Comparison of ENCODE assay signal across 35 cellular contexts in the genomic region with DNA sequence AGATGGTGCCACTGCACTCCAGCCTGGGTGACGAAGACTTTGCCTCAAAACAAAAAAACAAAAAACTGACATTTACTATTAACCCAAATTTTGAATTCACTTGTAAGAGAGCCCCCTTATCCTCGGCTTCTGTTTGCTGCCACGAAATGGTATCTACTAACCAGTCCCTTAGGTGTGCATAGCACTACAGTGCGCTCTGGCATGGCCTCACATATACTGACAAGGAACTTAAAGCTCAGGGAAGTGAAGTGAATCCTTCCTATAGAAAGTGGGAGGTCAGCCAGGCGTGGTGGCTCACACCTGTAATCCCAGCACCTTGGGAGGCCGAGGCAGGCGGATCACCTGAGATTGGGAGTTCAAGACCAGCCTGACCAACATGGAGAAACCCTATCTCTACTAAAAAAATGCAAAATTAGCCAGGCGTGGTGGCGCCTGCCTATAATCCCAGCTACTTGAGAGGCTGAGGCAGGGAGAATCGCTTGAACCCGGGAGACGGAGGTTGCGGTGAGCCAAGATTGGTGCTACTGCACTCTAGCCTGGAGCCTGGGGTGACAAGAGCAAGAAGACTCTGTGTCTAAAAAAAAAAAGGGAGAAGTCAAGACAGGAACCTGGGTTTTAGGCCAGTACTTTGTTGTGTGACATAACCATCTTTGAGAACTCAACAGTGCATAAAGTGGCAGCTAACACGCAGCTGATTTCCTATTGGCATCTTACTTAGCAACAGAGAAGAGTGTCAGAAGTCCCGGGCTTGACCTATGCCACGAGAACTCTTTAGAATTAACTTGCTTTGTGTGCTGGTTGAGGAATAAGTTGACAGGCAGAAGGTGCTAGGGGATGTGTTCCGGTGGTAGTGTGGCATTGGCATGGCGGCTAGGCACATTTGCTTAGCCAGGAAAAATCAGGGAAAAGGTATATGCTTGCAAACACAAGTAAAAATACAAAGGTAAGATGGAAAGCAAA. TPM values are rescaled to one million over a fixed set of nuclear protein-coding genes. Genes with fewer than 3 reads are reported as not detected.
A peak's percentile ranks its signal among the peaks of the same experiment; 100 is the strongest.
DNase-seq lines count a peak whose midpoint lies in the region; ATAC-seq, FAIRE-seq and TF ChIP-seq lines count a peak whose summit lies in the region.
"Had no signal": no experiment of that assay in that cellular context is flagged by ENCODE, and none has a peak within 500 bp of the region (broad histone marks: within the 10 kb centered on the region; RNA-seq: fewer than 3 reads in every experiment).

No MANE protein-coding gene starts in this region.

- peaks cover 33% of the 10 kb centered on the region for H3K36me3 Mint-ChIP-seq in WTC11
- H3K36me3 Mint-ChIP-seq: activated naive CD4-positive, alpha-beta T cell treated with anti-CD3 and anti-CD28 coated beads, Interleukin-2, amount 10 ng/mL, durations not matched to agents 7 days and 5 days had no signal

- peaks cover under 1 to 18% of the 10 kb centered on the region in 2 donors for H3K36me3 ChIP-seq in psoas muscle (ENCODE audit: insufficient read depth in 1 of 2, low read depth in 1 of 2)

- peaks cover 58% of the 10 kb centered on the region for H3K4me1 ChIP-seq in psoas muscle

- H3K27ac Mint-ChIP-seq in WTC11 = peak overlapping the region; percentile 78
- H3K27ac Mint-ChIP-seq: activated CD4-positive, alpha-beta memory T cell treated with anti-CD3 and anti-CD28 coated beads, Interleukin-2, amount 10 ng/mL, durations not matched to agents 7 days and 5 days; activated naive CD4-positive, alpha-beta T cell treated with anti-CD3 and anti-CD28 coated beads, Interleukin-2, amount 10 ng/mL, durations not matched to agents 7 days and 5 days; effector memory CD8-positive, alpha-beta T cell; immature natural killer cell; T-helper 17 cell had no signal

- no peaks in the 10 kb centered on the region for H3K9me3 ChIP-seq in psoas muscle
- H3K9me3 ChIP-seq: Caco-2, esophagus squamous epithelium, left lung, upper lobe of left lung had no signal

- DNase-seq in WTC11 (ENCODE audit: low spot score) (no peak), fibroblast of mammary gland (ENCODE audit: low read depth) (peak; percentile 30), psoas muscle (no peak), substantia nigra (lab: John Stamatoyannopoulos, UW) (no peak)
- DNase-seq: activated CD4-positive, alpha-beta memory T cell treated with anti-CD3 and anti-CD28 coated beads, Interleukin-2, amount 10 ng/mL, durations not matched to agents 7 days and 5 days; activated CD4-positive, alpha-beta T cell treated with anti-CD3 and anti-CD28 coated beads for 1 hour; activated CD8-positive, alpha-beta memory T cell treated with anti-CD3 and anti-CD28 coated beads, Interleukin-2, amount 50 U/mL, for 48 hours; activated naive CD4-positive, alpha-beta T cell treated with anti-CD3 and anti-CD28 coated beads, Interleukin-2, amount 10 ng/mL, durations not matched to agents 7 days and 5 days; Caco-2; cortex of kidney; DMS79; effector memory CD8-positive, alpha-beta T cell; esophagus squamous epithelium; GF-D8; hypothalamus; immature natural killer cell; midbrain; naive thymus-derived CD8-positive, alpha-beta T cell; NCI-H1436 treated with DMSO at 0.1 percent for 48 hours; NCI-H446 treated with DMSO at 0.1 percent for 48 hours; NCI-H82; occipital lobe; small intestine; stimulated activated CD4-positive, alpha-beta T cell treated with anti-CD3 and anti-CD28 coated beads, Interleukin-2, amount 100 ng/mL, for 24 hours; T-helper 17 cell; upper lobe of left lung had no signal

- no peaks in the 10 kb centered on the region for H3K9me3 Mint-ChIP-seq in WTC11
- H3K9me3 Mint-ChIP-seq: activated CD4-positive, alpha-beta memory T cell treated with anti-CD3 and anti-CD28 coated beads, Interleukin-2, amount 10 ng/mL, durations not matched to agents 7 days and 5 days; activated naive CD4-positive, alpha-beta T cell treated with anti-CD3 and anti-CD28 coated beads, Interleukin-2, amount 10 ng/mL, durations not matched to agents 7 days and 5 days; effector memory CD8-positive, alpha-beta T cell; immature natural killer cell; naive thymus-derived CD8-positive, alpha-beta T cell had no signal

- 91 to 96% (median 94%) methylated on average over 18 of the region's 18 CpGs for WGBS in psoas muscle, 3 donors

- H3K4me3 ChIP-seq in fibroblast of mammary gland (ENCODE audit: control insufficient read depth, low read depth, low read length) (no peak overlapping the region), psoas muscle (no peak overlapping the region)
- H3K4me3 ChIP-seq: cardiac muscle cell, esophagus squamous epithelium, left lung, upper lobe of left lung had no signal

- POLR2A ChIA-PET in WTC11 (lab: Charles Lee) = no interaction called here

- no peaks in the 10 kb centered on the region for H3K27me3 ChIP-seq in psoas muscle (ENCODE audit: insufficient read depth in 3 of 3, low read length in 2 of 3)
- H3K27me3 ChIP-seq: cardiac muscle cell, esophagus squamous epithelium, left lung, upper lobe of left lung had no signal

- H3K4me3 Mint-ChIP-seq in WTC11 = no peak overlapping the region
- H3K4me3 Mint-ChIP-seq: activated CD4-positive, alpha-beta memory T cell treated with anti-CD3 and anti-CD28 coated beads, Interleukin-2, amount 10 ng/mL, durations not matched to agents 7 days and 5 days; activated naive CD4-positive, alpha-beta T cell treated with anti-CD3 and anti-CD28 coated beads, Interleukin-2, amount 10 ng/mL, durations not matched to agents 7 days and 5 days; effector memory CD8-positive, alpha-beta T cell; immature natural killer cell; naive thymus-derived CD8-positive, alpha-beta T cell; T-helper 17 cell had no signal

- peak; percentile 27 for FAIRE-seq in G401.6 (lab: Jason Lieb, UNC)
- FAIRE-seq: GM18507, small intestine had no signal

- H3K27ac ChIP-seq in psoas muscle (peak overlapping the region; percentile 76), substantia nigra (ENCODE audit: low read depth, low read length, poor library complexity, severe bottlenecking) (no peak overlapping the region)
- H3K27ac ChIP-seq: C4-2B, cardiac muscle cell, KMS-11, left lung, upper lobe of left lung had no signal

- CTCF ChIA-PET in WTC11 (lab: Charles Lee) = interaction anchor here (0.5 kb wide), 1 partner anchor 434 kb away, joined by 5 read pairs; no protein-coding TSS in a partner anchor

- intact Hi-C loops in psoas muscle (cut with DNase I) = loop anchor here in 1 of 2 donors (5.0 kb wide), 1 partner anchor 32 kb away; no protein-coding TSS in a partner anchor

- no peaks in the 10 kb centered on the region for H3K27me3 Mint-ChIP-seq in WTC11 (ENCODE audit: low read depth)
- H3K27me3 Mint-ChIP-seq: activated CD4-positive, alpha-beta memory T cell treated with anti-CD3 and anti-CD28 coated beads, Interleukin-2, amount 10 ng/mL, durations not matched to agents 7 days and 5 days; activated naive CD4-positive, alpha-beta T cell treated with anti-CD3 and anti-CD28 coated beads, Interleukin-2, amount 10 ng/mL, durations not matched to agents 7 days and 5 days; effector memory CD8-positive, alpha-beta T cell; naive thymus-derived CD8-positive, alpha-beta T cell; T-helper 17 cell had no signal

- ATAC-seq in WTC11 = no peak
- no peak for ATAC-seq in psoas muscle
- no peak for ATAC-seq in HG03159 (IDR thresholded peaks at IDR 0.05; ENCODE audit: unreplicated experiment)
- no peak for ATAC-seq in HG03442 (IDR thresholded peaks at IDR 0.05; ENCODE audit: unreplicated experiment)
- no peak for ATAC-seq in HG02852 (IDR thresholded peaks at IDR 0.05; ENCODE audit: unreplicated experiment)
- ATAC-seq: effector memory CD8-positive, alpha-beta T cell; left lung; naive thymus-derived CD8-positive, alpha-beta T cell; T-helper 17 cell had no signal

- H3K4me1 Mint-ChIP-seq in WTC11 = peaks cover 25% of the 10 kb centered on the region
- H3K4me1 Mint-ChIP-seq: activated CD4-positive, alpha-beta memory T cell treated with anti-CD3 and anti-CD28 coated beads, Interleukin-2, amount 10 ng/mL, durations not matched to agents 7 days and 5 days; activated naive CD4-positive, alpha-beta T cell treated with anti-CD3 and anti-CD28 coated beads, Interleukin-2, amount 10 ng/mL, durations not matched to agents 7 days and 5 days; immature natural killer cell; naive thymus-derived CD8-positive, alpha-beta T cell; T-helper 17 cell had no signal

- no peak for TF ChIP-seq CTCF in WTC11 (IDR thresholded peaks at IDR 0.05)
- no peak for TF ChIP-seq CTCF in fibroblast of mammary gland (conservative IDR thresholded peaks at IDR 0.05; ENCODE audit: control insufficient read depth, insufficient read depth, low read depth, low read length)
- TF ChIP-seq CTCF in psoas muscle (IDR thresholded peaks at IDR 0.05) = no peak

TF ChIP-seq in WTC11, 78 proteins besides CTCF, POLR2A, EP300 and RAD21 (continues in another document):
- TF ChIP-seq, protein P1, sequence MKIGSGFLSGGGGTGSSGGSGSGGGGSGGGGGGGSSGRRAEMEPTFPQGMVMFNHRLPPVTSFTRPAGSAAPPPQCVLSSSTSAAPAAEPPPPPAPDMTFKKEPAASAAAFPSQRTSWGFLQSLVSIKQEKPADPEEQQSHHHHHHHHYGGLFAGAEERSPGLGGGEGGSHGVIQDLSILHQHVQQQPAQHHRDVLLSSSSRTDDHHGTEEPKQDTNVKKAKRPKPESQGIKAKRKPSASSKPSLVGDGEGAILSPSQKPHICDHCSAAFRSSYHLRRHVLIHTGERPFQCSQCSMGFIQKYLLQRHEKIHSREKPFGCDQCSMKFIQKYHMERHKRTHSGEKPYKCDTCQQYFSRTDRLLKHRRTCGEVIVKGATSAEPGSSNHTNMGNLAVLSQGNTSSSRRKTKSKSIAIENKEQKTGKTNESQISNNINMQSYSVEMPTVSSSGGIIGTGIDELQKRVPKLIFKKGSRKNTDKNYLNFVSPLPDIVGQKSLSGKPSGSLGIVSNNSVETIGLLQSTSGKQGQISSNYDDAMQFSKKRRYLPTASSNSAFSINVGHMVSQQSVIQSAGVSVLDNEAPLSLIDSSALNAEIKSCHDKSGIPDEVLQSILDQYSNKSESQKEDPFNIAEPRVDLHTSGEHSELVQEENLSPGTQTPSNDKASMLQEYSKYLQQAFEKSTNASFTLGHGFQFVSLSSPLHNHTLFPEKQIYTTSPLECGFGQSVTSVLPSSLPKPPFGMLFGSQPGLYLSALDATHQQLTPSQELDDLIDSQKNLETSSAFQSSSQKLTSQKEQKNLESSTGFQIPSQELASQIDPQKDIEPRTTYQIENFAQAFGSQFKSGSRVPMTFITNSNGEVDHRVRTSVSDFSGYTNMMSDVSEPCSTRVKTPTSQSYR (CRISPR knock-in tag; IDR thresholded peaks at IDR 0.05) = no peak

RNA-seq across cellular contexts. Expression of a gene that starts 16.8 kb away (rescaled TPM):
- total RNA-seq in WTC11 (2021) (34.5 to 44.6 TPM (median 35.8 TPM) in 3 replicates), psoas muscle (10 to 100 TPM; 23.2 to 76.2 (median 58.7) TPM)
- 10 to 100 TPM; 55.4 to 99.9 (median 94.9) TPM for polyA plus RNA-seq in psoas muscle

RNA-seq across cellular contexts. Expression of a gene that starts 47.8 kb away (rescaled TPM):
- total RNA-seq in WTC11 (2021) (337 to 343 TPM (median 340 TPM) in 3 replicates), psoas muscle (100 to 1,000 TPM; 389 to 467 (median 417) TPM)
- polyA plus RNA-seq in psoas muscle = 100 to 1,000 TPM; 430 to 441 (median 432) TPM
